1 cellular context compared by ENCODE assay signal in the genomic region with DNA sequence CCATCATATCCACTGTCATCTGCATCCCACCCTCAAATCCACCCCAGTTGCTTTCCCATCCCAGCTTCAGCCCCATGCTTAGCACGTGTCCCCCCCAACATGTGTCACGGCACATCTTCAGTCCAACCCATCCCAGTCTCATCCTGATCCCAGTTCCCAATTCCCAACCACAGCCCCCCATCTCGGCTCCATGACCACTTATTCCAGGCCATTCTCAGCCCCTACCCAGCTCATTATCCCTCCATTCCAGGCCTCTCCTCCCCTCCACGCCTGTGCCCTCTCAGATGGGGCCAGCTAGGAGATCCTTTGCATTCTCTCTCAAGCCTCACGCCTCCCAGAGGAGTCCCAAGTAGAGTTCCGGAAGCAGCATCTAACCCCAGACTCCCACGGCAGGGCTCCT.
TF ChIP-seq lines count a peak whose summit lies in the region.

No MANE protein-coding gene starts in this region.

TF ChIP-seq in HEK293, 187 proteins besides CTCF, POLR2A, EP300 and RAD21 (continued from another document):
- TF ChIP-seq, protein P1, sequence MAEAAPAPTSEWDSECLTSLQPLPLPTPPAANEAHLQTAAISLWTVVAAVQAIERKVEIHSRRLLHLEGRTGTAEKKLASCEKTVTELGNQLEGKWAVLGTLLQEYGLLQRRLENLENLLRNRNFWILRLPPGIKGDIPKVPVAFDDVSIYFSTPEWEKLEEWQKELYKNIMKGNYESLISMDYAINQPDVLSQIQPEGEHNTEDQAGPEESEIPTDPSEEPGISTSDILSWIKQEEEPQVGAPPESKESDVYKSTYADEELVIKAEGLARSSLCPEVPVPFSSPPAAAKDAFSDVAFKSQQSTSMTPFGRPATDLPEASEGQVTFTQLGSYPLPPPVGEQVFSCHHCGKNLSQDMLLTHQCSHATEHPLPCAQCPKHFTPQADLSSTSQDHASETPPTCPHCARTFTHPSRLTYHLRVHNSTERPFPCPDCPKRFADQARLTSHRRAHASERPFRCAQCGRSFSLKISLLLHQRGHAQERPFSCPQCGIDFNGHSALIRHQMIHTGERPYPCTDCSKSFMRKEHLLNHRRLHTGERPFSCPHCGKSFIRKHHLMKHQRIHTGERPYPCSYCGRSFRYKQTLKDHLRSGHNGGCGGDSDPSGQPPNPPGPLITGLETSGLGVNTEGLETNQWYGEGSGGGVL (tag by site-specific recombination; IDR thresholded peaks at IDR 0.05): peak; percentile 61
- TF ChIP-seq KLF1 (tag by site-specific recombination; IDR thresholded peaks at IDR 0.05): peak; percentile 38
- TF ChIP-seq, protein P2, sequence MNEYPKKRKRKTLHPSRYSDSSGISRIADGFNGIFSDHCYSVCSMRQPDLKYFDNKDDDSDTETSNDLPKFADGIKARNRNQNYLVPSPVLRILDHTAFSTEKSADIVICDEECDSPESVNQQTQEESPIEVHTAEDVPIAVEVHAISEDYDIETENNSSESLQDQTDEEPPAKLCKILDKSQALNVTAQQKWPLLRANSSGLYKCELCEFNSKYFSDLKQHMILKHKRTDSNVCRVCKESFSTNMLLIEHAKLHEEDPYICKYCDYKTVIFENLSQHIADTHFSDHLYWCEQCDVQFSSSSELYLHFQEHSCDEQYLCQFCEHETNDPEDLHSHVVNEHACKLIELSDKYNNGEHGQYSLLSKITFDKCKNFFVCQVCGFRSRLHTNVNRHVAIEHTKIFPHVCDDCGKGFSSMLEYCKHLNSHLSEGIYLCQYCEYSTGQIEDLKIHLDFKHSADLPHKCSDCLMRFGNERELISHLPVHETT (tag by site-specific recombination; IDR thresholded peaks at IDR 0.05): no peak
- TF ChIP-seq ZBTB20 (tag by site-specific recombination; IDR thresholded peaks at IDR 0.05): peak; percentile 27; the same call in 1 of the 2 replicates
- TF ChIP-seq, protein P3, sequence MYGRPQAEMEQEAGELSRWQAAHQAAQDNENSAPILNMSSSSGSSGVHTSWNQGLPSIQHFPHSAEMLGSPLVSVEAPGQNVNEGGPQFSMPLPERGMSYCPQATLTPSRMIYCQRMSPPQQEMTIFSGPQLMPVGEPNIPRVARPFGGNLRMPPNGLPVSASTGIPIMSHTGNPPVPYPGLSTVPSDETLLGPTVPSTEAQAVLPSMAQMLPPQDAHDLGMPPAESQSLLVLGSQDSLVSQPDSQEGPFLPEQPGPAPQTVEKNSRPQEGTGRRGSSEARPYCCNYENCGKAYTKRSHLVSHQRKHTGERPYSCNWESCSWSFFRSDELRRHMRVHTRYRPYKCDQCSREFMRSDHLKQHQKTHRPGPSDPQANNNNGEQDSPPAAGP (tag by site-specific recombination; IDR thresholded peaks at IDR 0.05): peak; percentile 49; the same call in 1 of the 2 replicates
- no peak for TF ChIP-seq ZNF266 (tag by site-specific recombination; IDR thresholded peaks at IDR 0.05; ENCODE audit: low read depth)
- TF ChIP-seq ZFP37 (tag by site-specific recombination; IDR thresholded peaks at IDR 0.05): no peak
- TF ChIP-seq ZNF600 (tag by site-specific recombination; IDR thresholded peaks at IDR 0.05): peak; percentile 90
- TF ChIP-seq ZNF521 (tag by site-specific recombination; IDR thresholded peaks at IDR 0.05): no peak
- TF ChIP-seq GLIS2 (tag by site-specific recombination; IDR thresholded peaks at IDR 0.05): peak; percentile 67
- TF ChIP-seq ZBTB17 (tag by site-specific recombination; IDR thresholded peaks at IDR 0.05): peak; percentile 57; the same call in 1 of the 2 replicates
- no peak for TF ChIP-seq HOXA7 (CRISPR knock-in tag; IDR thresholded peaks at IDR 0.05; ENCODE audit: borderline replicate concordance)
- TF ChIP-seq, protein P4, sequence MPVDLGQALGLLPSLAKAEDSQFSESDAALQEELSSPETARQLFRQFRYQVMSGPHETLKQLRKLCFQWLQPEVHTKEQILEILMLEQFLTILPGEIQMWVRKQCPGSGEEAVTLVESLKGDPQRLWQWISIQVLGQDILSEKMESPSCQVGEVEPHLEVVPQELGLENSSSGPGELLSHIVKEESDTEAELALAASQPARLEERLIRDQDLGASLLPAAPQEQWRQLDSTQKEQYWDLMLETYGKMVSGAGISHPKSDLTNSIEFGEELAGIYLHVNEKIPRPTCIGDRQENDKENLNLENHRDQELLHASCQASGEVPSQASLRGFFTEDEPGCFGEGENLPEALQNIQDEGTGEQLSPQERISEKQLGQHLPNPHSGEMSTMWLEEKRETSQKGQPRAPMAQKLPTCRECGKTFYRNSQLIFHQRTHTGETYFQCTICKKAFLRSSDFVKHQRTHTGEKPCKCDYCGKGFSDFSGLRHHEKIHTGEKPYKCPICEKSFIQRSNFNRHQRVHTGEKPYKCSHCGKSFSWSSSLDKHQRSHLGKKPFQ (tag by site-specific recombination; IDR thresholded peaks at IDR 0.05): no peak
- TF ChIP-seq HOXD13 (CRISPR knock-in tag; IDR thresholded peaks at IDR 0.05; ENCODE audit: borderline replicate concordance): no peak
- TF ChIP-seq ZNF248 (tag by site-specific recombination; IDR thresholded peaks at IDR 0.05): no peak
- TF ChIP-seq ZBTB8A (tag by site-specific recombination; IDR thresholded peaks at IDR 0.05): peak; percentile 32; the same call in 1 of the 2 replicates
- TF ChIP-seq ZNF133 (tag by site-specific recombination; IDR thresholded peaks at IDR 0.05): no peak
- TF ChIP-seq, protein P5, sequence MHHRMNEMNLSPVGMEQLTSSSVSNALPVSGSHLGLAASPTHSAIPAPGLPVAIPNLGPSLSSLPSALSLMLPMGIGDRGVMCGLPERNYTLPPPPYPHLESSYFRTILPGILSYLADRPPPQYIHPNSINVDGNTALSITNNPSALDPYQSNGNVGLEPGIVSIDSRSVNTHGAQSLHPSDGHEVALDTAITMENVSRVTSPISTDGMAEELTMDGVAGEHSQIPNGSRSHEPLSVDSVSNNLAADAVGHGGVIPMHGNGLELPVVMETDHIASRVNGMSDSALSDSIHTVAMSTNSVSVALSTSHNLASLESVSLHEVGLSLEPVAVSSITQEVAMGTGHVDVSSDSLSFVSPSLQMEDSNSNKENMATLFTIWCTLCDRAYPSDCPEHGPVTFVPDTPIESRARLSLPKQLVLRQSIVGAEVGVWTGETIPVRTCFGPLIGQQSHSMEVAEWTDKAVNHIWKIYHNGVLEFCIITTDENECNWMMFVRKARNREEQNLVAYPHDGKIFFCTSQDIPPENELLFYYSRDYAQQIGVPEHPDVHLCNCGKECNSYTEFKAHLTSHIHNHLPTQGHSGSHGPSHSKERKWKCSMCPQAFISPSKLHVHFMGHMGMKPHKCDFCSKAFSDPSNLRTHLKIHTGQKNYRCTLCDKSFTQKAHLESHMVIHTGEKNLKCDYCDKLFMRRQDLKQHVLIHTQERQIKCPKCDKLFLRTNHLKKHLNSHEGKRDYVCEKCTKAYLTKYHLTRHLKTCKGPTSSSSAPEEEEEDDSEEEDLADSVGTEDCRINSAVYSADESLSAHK (tag by site-specific recombination; IDR thresholded peaks at IDR 0.05): no peak
- peak; percentile 74 for TF ChIP-seq ZNF366 (tag by site-specific recombination; conservative IDR thresholded peaks at IDR 0.05)
- TF ChIP-seq ZNF138 (tag by site-specific recombination; IDR thresholded peaks at IDR 0.05; ENCODE audit: borderline replicate concordance): no peak
- TF ChIP-seq SP3 (tag by site-specific recombination; IDR thresholded peaks at IDR 0.05): 0 out of 2 replicates have a peak, but pooled peaks have one; percentile 9
- TF ChIP-seq ZNF529 (tag by site-specific recombination; IDR thresholded peaks at IDR 0.05; ENCODE audit: insufficient replicate concordance): no peak
- TF ChIP-seq, protein P6, sequence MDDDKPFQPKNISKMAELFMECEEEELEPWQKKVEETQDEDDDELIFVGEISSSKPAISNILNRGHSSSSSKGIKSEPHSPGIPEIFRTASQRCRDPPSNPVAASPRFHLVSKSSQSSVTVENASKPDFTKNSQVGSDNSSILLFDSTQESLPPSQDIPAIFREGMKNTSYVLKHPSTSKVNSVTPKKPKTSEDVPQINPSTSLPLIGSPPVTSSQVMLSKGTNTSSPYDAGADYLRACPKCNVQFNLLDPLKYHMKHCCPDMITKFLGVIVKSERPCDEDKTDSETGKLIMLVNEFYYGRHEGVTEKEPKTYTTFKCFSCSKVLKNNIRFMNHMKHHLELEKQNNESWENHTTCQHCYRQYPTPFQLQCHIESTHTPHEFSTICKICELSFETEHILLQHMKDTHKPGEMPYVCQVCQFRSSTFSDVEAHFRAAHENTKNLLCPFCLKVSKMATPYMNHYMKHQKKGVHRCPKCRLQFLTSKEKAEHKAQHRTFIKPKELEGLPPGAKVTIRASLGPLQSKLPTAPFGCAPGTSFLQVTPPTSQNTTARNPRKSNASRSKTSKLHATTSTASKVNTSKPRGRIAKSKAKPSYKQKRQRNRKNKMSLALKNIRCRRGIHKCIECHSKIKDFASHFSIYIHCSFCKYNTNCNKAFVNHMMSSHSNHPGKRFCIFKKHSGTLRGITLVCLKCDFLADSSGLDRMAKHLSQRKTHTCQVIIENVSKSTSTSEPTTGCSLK (tag by site-specific recombination; IDR thresholded peaks at IDR 0.05): no peak
- TF ChIP-seq ZNF785 (tag by site-specific recombination; IDR thresholded peaks at IDR 0.05): no peak
- TF ChIP-seq ZNF544 (tag by site-specific recombination; IDR thresholded peaks at IDR 0.05): no peak
- TF ChIP-seq, protein P7, sequence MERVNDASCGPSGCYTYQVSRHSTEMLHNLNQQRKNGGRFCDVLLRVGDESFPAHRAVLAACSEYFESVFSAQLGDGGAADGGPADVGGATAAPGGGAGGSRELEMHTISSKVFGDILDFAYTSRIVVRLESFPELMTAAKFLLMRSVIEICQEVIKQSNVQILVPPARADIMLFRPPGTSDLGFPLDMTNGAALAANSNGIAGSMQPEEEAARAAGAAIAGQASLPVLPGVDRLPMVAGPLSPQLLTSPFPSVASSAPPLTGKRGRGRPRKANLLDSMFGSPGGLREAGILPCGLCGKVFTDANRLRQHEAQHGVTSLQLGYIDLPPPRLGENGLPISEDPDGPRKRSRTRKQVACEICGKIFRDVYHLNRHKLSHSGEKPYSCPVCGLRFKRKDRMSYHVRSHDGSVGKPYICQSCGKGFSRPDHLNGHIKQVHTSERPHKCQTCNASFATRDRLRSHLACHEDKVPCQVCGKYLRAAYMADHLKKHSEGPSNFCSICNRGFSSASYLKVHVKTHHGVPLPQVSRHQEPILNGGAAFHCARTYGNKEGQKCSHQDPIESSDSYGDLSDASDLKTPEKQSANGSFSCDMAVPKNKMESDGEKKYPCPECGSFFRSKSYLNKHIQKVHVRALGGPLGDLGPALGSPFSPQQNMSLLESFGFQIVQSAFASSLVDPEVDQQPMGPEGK (tag by site-specific recombination; IDR thresholded peaks at IDR 0.05): peak; percentile 82
- no peak for TF ChIP-seq ZSCAN23 (tag by site-specific recombination; IDR thresholded peaks at IDR 0.05)
- TF ChIP-seq ZNF623 (tag by site-specific recombination; IDR thresholded peaks at IDR 0.05): no peak
- TF ChIP-seq SP2 (tag by site-specific recombination; IDR thresholded peaks at IDR 0.05): peak; percentile 38; the same call in 1 of the 2 replicates
- TF ChIP-seq ZBTB1 (tag by site-specific recombination; IDR thresholded peaks at IDR 0.05): no peak
- peak; percentile 85; the same call in 1 of the 2 replicates for TF ChIP-seq ZNF624 (tag by site-specific recombination; IDR thresholded peaks at IDR 0.05)
- 0 out of 2 replicates have a peak, but pooled peaks have one; percentile 30 for TF ChIP-seq ZNF621 (tag by site-specific recombination; IDR thresholded peaks at IDR 0.05)
- TF ChIP-seq, protein P8, sequence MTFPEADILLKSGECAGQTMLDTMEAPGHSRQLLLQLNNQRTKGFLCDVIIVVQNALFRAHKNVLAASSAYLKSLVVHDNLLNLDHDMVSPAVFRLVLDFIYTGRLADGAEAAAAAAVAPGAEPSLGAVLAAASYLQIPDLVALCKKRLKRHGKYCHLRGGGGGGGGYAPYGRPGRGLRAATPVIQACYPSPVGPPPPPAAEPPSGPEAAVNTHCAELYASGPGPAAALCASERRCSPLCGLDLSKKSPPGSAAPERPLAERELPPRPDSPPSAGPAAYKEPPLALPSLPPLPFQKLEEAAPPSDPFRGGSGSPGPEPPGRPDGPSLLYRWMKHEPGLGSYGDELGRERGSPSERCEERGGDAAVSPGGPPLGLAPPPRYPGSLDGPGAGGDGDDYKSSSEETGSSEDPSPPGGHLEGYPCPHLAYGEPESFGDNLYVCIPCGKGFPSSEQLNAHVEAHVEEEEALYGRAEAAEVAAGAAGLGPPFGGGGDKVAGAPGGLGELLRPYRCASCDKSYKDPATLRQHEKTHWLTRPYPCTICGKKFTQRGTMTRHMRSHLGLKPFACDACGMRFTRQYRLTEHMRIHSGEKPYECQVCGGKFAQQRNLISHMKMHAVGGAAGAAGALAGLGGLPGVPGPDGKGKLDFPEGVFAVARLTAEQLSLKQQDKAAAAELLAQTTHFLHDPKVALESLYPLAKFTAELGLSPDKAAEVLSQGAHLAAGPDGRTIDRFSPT (tag by site-specific recombination; IDR thresholded peaks at IDR 0.05): no peak
TF ChIP-seq in HEK293: peak in this region for 15.
